Comparison of ENCODE assay signal across 13 cellular contexts in genomic region chr18:58947136-58947732, GRCh38.
DNase-seq lines count a peak whose midpoint lies in the region; ATAC-seq, FAIRE-seq and TF ChIP-seq lines count a peak whose summit lies in the region.
"Had no signal": no experiment of that assay in that cellular context is flagged by ENCODE, and none has a peak within 500 bp of the region (broad histone marks: within the 10 kb centered on the region; RNA-seq: fewer than 3 reads in every experiment).

No MANE protein-coding gene starts in this region.

- no peak for TF ChIP-seq POLR2A in H1 (IDR thresholded peaks at IDR 0.05; ENCODE audit: control extremely low read depth in 1 of 2, low read depth in 2 of 2, low read length in 2 of 2)

- H4K8ac ChIP-seq in H1 (ENCODE audit: extremely low read depth, insufficient read depth, low read length): peak overlapping the region; percentile 28; the same call in 1 of the 2 replicates

- no peak overlapping the region for H3K4ac ChIP-seq in H1 (replicated peaks; ENCODE audit: insufficient read length, low read depth, low read length)

- H3K27me3 ChIP-seq in A673 (replicated peaks; ENCODE audit: insufficient read depth, low read depth, low read length, poor library complexity) (no peaks in the 10 kb centered on the region), H1 (replicated peaks in 1 of 4; ENCODE audit: control insufficient read depth in 3 of 4, extremely low read depth in 1 of 4, insufficient read depth in 3 of 4, low read length in 3 of 4) (no peaks in the 10 kb centered on the region)
- H3K27me3 ChIP-seq: pancreas, upper lobe of left lung had no signal

- H3K9me3 ChIP-seq in A673 (ENCODE audit: low read depth, low read length, poor library complexity, severe bottlenecking) (no peaks in the 10 kb centered on the region), H1 (ENCODE audit: insufficient read depth in 2 of 2, low read depth in 1 of 2, low read length in 1 of 2) (no peaks in the 10 kb centered on the region)
- H3K9me3 ChIP-seq: pancreas, upper lobe of left lung had no signal

- peaks cover 0 to 55% of the 10 kb centered on the region in 2 experiments; a peak in 2 of 4 replicates for H3K79me2 ChIP-seq in H1 (ENCODE audit: control insufficient read depth in 1 of 2, insufficient read depth in 2 of 2, low read length in 2 of 2)

- H3K9ac ChIP-seq in H1 (replicated peaks in 1 of 4; ENCODE audit: extremely low read depth in 1 of 4, low read depth in 3 of 4, low read length in 3 of 4): no peak overlapping the region

- CTCF ChIA-PET in A673 (lab: Charles Lee) (no interaction called here), H1 (lab: Charles Lee; ENCODE audit: partially characterized antibody) (interaction anchor here (0.7 kb wide), 1 partner anchor 165 kb away, joined by 4 read pairs; no protein-coding TSS in a partner anchor)

- no peak overlapping the region for H3K14ac ChIP-seq in H1 (ENCODE audit: insufficient read length)

- H4K91ac ChIP-seq in H1 (replicated peaks; ENCODE audit: insufficient read length, low read length): no peak overlapping the region

- POLR2A ChIA-PET in A673 (lab: Charles Lee; ENCODE audit: low non-redundant PET) (no interaction called here), H1 (lab: Charles Lee; ENCODE audit: partially characterized antibody) (interaction anchor here (0.7 to 1.2 kb wide), 3 partner anchors 20 to 69 kb away, joined by 3 to 9 read pairs (median 4); no protein-coding TSS in a partner anchor)

- H3K79me1 ChIP-seq in H1 (ENCODE audit: low read depth, low read length): peaks cover 8% of the 10 kb centered on the region

- no peak overlapping the region for H3K23ac ChIP-seq in H1 (ENCODE audit: insufficient read length)

- H3K36me3 ChIP-seq in A673 (ENCODE audit: insufficient read depth, low read length, poor library complexity, severe bottlenecking): peaks cover 27% of the 10 kb centered on the region
- peaks cover 8 to 78% (median 36%) of the 10 kb centered on the region in 4 experiments for H3K36me3 ChIP-seq in H1 (ENCODE audit: control insufficient read depth in 2 of 4, insufficient read depth in 4 of 4, low read length in 3 of 4)
- H3K36me3 ChIP-seq: pancreas had no signal

- no peak overlapping the region for H2AFZ ChIP-seq in H1 (ENCODE audit: low read length)

- no peak overlapping the region for H3K56ac ChIP-seq in H1 (replicated peaks; ENCODE audit: insufficient read length, low read depth, low read length)

- TF ChIP-seq RAD21 in H1 (IDR thresholded peaks at IDR 0.05 in 1 of 2, conservative IDR thresholded peaks at IDR 0.05 in 1 of 2; ENCODE audit: low read depth in 2 of 2, low read length in 2 of 2): no peak

- no peak overlapping the region for H2BK120ac ChIP-seq in H1 (replicated peaks; ENCODE audit: low read depth, low read length)

- H4K20me1 ChIP-seq in H1 (replicated peaks in 1 of 2; ENCODE audit: control insufficient read depth in 1 of 2, insufficient read depth in 2 of 2, low read length in 2 of 2): peaks cover 4 to 7% of the 10 kb centered on the region in 2 experiments

- no peak overlapping the region for H2AK5ac ChIP-seq in H1 (ENCODE audit: low read depth, low read length)

- ATAC-seq in GM19452 (IDR thresholded peaks at IDR 0.05; ENCODE audit: unreplicated experiment) (peak; percentile 41), HG03066 (IDR thresholded peaks at IDR 0.05; ENCODE audit: low read depth, unreplicated experiment) (peak; percentile 44), GM18519 (IDR thresholded peaks at IDR 0.05; ENCODE audit: low FRiP score, unreplicated experiment) (no peak), GM18520 (IDR thresholded peaks at IDR 0.05; ENCODE audit: unreplicated experiment) (no peak)
- ATAC-seq: pancreas had no signal

- intact Hi-C loops in A673 (cut with micrococcal nuclease; ENCODE audit: unreplicated experiment): no loop called here

- H3K18ac ChIP-seq in H1 (ENCODE audit: extremely low read depth, low read length): no peak overlapping the region

- no peak overlapping the region for H2BK12ac ChIP-seq in H1 (ENCODE audit: low read depth, low read length)

- H3K23me2 ChIP-seq in H1 (ENCODE audit: low read depth, low read length): no peaks in the 10 kb centered on the region

- DNase-seq in A673 (ENCODE audit: low spot score): no peak
- DNase-seq in H1 (ENCODE audit: low read depth in 1 of 2, low spot score in 2 of 2): no peak
- DNase-seq in activated CD4-positive, alpha-beta T cell treated with anti-CD3 and anti-CD28 coated beads for 1 hour: no peak
- no peak for DNase-seq in amniotic stem cell (lab: John Stamatoyannopoulos, UW)
- DNase-seq: activated CD4-positive, alpha-beta T cell treated with anti-CD3 and anti-CD28 coated beads, Interleukin-2, amount 10 ng/mL, durations not matched to agents 7 days and 5 days; NCI-H524 treated with DMSO at 0.1 percent for 48 hours; pancreas; upper lobe of left lung had no signal

- TF ChIP-seq CTCF in A673 (conservative IDR thresholded peaks at IDR 0.05; ENCODE audit: low read depth, low read length) (no peak), H1 (IDR thresholded peaks at IDR 0.05; ENCODE audit: control extremely low read depth in 1 of 3, insufficient read depth in 1 of 3, low read depth in 1 of 3, low read length in 3 of 3) (no peak)

- no TSS peak for BruUV-seq in A673 (replicated peaks; lab: Mats Ljungman, UMichigan)

- no peak for FAIRE-seq in H1 (lab: Jason Lieb, UNC)
- FAIRE-seq: astrocyte, pancreas had no signal

- no peak overlapping the region for H3K4me3 ChIP-seq in A673 (ENCODE audit: low read depth, low read length, poor library complexity, severe bottlenecking)
- no peak overlapping the region for H3K4me3 ChIP-seq in H1 (ENCODE audit: extremely low read depth in 1 of 4, insufficient read depth in 2 of 4, low read depth in 3 of 4, low read length in 4 of 4)
- H3K4me3 ChIP-seq: pancreas, upper lobe of left lung had no signal

- H2BK20ac ChIP-seq in H1 (ENCODE audit: low read length): no peak overlapping the region

- 94% methylated on average over 7 of the region's 7 CpGs; no CpG with 5 or more reads in 1 of the 2 experiments for WGBS in H1 (ENCODE audit: extremely low coverage in 1 of 2, insufficient coverage in 1 of 2, insufficient read length in 1 of 2, insufficient replicate concordance in 2 of 2, low coverage in 1 of 2, low lambda C conversion rate in 2 of 2, missing lambda C conversion rate in 1 of 2), 2 experiments

- H3K27ac ChIP-seq in A673 (ENCODE audit: low read depth, low read length, poor library complexity, severe bottlenecking): peak overlapping the region; percentile 97
- H3K27ac ChIP-seq in H1 (ENCODE audit: low read depth, low read length): no peak overlapping the region
- H3K27ac ChIP-seq: pancreas, upper lobe of left lung had no signal

- peaks cover 73% of the 10 kb centered on the region for H3K4me1 ChIP-seq in A673 (ENCODE audit: insufficient read depth, low read length, poor library complexity, severe bottlenecking)
- H3K4me1 ChIP-seq in H1 (replicated peaks in 1 of 4; ENCODE audit: control insufficient read depth in 3 of 4, insufficient read depth in 4 of 4, low read length in 3 of 4): no peaks in the 10 kb centered on the region; a peak in 1 of 7 replicates

- no peak overlapping the region for H3K4me2 ChIP-seq in H1 (ENCODE audit: insufficient read depth in 1 of 2, low read depth in 2 of 2, low read length in 2 of 2)

- no peak for TF ChIP-seq EP300 in H1 (IDR thresholded peaks at IDR 0.05; ENCODE audit: borderline replicate concordance in 1 of 2, low read depth in 2 of 2, low read length in 2 of 2)

- no peak overlapping the region for H4K5ac ChIP-seq in H1 (ENCODE audit: insufficient read length, low read depth, low read length)

- H2BK5ac ChIP-seq in H1 (ENCODE audit: low read depth, low read length): no peak overlapping the region

- H2BK15ac ChIP-seq in H1 (ENCODE audit: low read length): no peak overlapping the region

TF ChIP-seq in H1, 55 proteins besides CTCF, POLR2A, EP300 and RAD21 (continues in another document):
- no peak for TF ChIP-seq BACH1 (IDR thresholded peaks at IDR 0.05; ENCODE audit: low read length)
- no peak for TF ChIP-seq HDAC2 (IDR thresholded peaks at IDR 0.05; ENCODE audit: borderline replicate concordance in 1 of 2, low read depth in 2 of 2, low read length in 2 of 2)
- TF ChIP-seq MAFK (IDR thresholded peaks at IDR 0.05; ENCODE audit: low read depth, low read length): no peak
- no peak for TF ChIP-seq CEBPB (IDR thresholded peaks at IDR 0.05; ENCODE audit: low read depth, low read length)
- no peak for TF ChIP-seq FOSL1 (IDR thresholded peaks at IDR 0.05; ENCODE audit: insufficient read depth, low read depth, low read length)
- no peak for TF ChIP-seq SP4 (IDR thresholded peaks at IDR 0.05; ENCODE audit: low read length)
- TF ChIP-seq GTF2F1 (IDR thresholded peaks at IDR 0.05; ENCODE audit: borderline replicate concordance, low read depth, low read length): no peak
- no peak for TF ChIP-seq BCL11A (IDR thresholded peaks at IDR 0.05; ENCODE audit: low read depth in 2 of 2, low read length in 2 of 2)
- no peak for TF ChIP-seq ATF3 (IDR thresholded peaks at IDR 0.05; ENCODE audit: insufficient read depth, low read depth, low read length)
- TF ChIP-seq RNF2 (IDR thresholded peaks at IDR 0.05; ENCODE audit: borderline replicate concordance, low read depth, low read length, missing control alignments, poor library complexity, severe bottlenecking): no peak
- no peak for TF ChIP-seq CTBP2 (IDR thresholded peaks at IDR 0.05; ENCODE audit: borderline replicate concordance, insufficient read depth, insufficient read length, low read length)
- no peak for TF ChIP-seq ATF2 (IDR thresholded peaks at IDR 0.05; ENCODE audit: low read length)
- TF ChIP-seq KDM5A (IDR thresholded peaks at IDR 0.05; ENCODE audit: low read length): no peak
- TF ChIP-seq JUND (IDR thresholded peaks at IDR 0.05; ENCODE audit: low read length): no peak
- no peak for TF ChIP-seq CREB1 (IDR thresholded peaks at IDR 0.05)

Comparison
In these comparisons a context has a peak if more than half of its experiments do, and no peak if none do; other contexts are left out.
1. ATAC-seq: peak in GM19452 (single experiment) and HG03066 (single experiment); none in GM18519 (single experiment) and GM18520 (single experiment).